7 cellular contexts compared by ENCODE assay signal in genomic region chr17:75109047-75109406, GRCh38. TPM values are rescaled to one million over a fixed set of nuclear protein-coding genes. Genes with fewer than 3 reads are reported as not detected.
DNase-seq lines count a peak whose midpoint lies in the region; ATAC-seq and TF ChIP-seq lines count a peak whose summit lies in the region.

No MANE protein-coding gene starts in this region.

- peak; percentile 13 for ATAC-seq in activated CD8-positive, alpha-beta T cell treated with anti-CD3 and anti-CD28 coated beads, Interleukin-2, amount 10 ng/mL, durations not matched to agents 7 days and 5 days
- ATAC-seq in stimulated activated naive B cell treated with anti-CD40 and anti-IgM and Interleukin-4, amounts not matched to agents 10 μg/mL and 1 μg/mL and 100 μg/mL, for 72 hours (replicated peaks), result peak in 1 of 2 donors; percentile 30
- ATAC-seq in HG02798 (IDR thresholded peaks at IDR 0.05; ENCODE audit: poor library complexity, unreplicated experiment), result no peak

- peak overlapping the region; percentile 92 for H3K4me3 Mint-ChIP-seq in activated CD8-positive, alpha-beta T cell treated with anti-CD3 and anti-CD28 coated beads, Interleukin-2, amount 10 ng/mL, durations not matched to agents 7 days and 5 days
- H3K4me3 Mint-ChIP-seq in stimulated activated naive B cell treated with anti-CD40 and anti-IgM and Interleukin-4, amounts not matched to agents 10 μg/mL and 1 μg/mL and 100 μg/mL, for 72 hours, result peak overlapping the region; percentile 85 to 92

- H3K9me3 Mint-ChIP-seq in activated CD8-positive, alpha-beta T cell treated with anti-CD3 and anti-CD28 coated beads, Interleukin-2, amount 10 ng/mL, durations not matched to agents 7 days and 5 days (ENCODE audit: insufficient read depth), result no peaks in the 10 kb centered on the region
- no peaks in the 10 kb centered on the region for H3K9me3 Mint-ChIP-seq in stimulated activated naive B cell treated with anti-CD40 and anti-IgM and Interleukin-4, amounts not matched to agents 10 μg/mL and 1 μg/mL and 100 μg/mL, for 72 hours

- H3K4me1 Mint-ChIP-seq in activated CD8-positive, alpha-beta T cell treated with anti-CD3 and anti-CD28 coated beads, Interleukin-2, amount 10 ng/mL, durations not matched to agents 7 days and 5 days (ENCODE audit: low read depth), result peaks cover 42% of the 10 kb centered on the region
- peaks cover 20 to 34% of the 10 kb centered on the region in 2 donors for H3K4me1 Mint-ChIP-seq in stimulated activated naive B cell treated with anti-CD40 and anti-IgM and Interleukin-4, amounts not matched to agents 10 μg/mL and 1 μg/mL and 100 μg/mL, for 72 hours

- CTCF ChIA-PET in activated CD8-positive, alpha-beta T cell treated with anti-CD3 and anti-CD28 coated beads, Interleukin-2, amount 10 ng/mL, durations not matched to agents 7 days and 5 days (lab: Charles Lee), result interaction anchor here (0.8 to 8.9 kb wide), 4 partner anchors 23 to 148 kb away, joined by 4 to 210 read pairs (median 64); partner anchors contain the start of gene NT5C

- TF ChIP-seq CTCF in HFF-Myc (IDR thresholded peaks at IDR 0.05; ENCODE audit: low read depth, low read length, missing control alignments), result no peak

- DNase-seq in HFF-Myc (ENCODE audit: extremely low read depth, low read depth) (no peak), putamen (ENCODE audit: low spot score) (no peak)
- no peak for DNase-seq in activated CD8-positive, alpha-beta T cell treated with anti-CD3 and anti-CD28 coated beads, Interleukin-2, amount 10 ng/mL, durations not matched to agents 7 days and 5 days
- DNase-seq in stimulated activated naive B cell treated with anti-CD40 and anti-IgM and Interleukin-4, amounts not matched to agents 10 μg/mL and 1 μg/mL and 100 μg/mL, for 72 hours, result no peak
- no peak for DNase-seq in central memory CD4-positive, alpha-beta T cell

- H3K27ac Mint-ChIP-seq in activated CD8-positive, alpha-beta T cell treated with anti-CD3 and anti-CD28 coated beads, Interleukin-2, amount 10 ng/mL, durations not matched to agents 7 days and 5 days, result peak overlapping the region; percentile 41
- H3K27ac Mint-ChIP-seq in stimulated activated naive B cell treated with anti-CD40 and anti-IgM and Interleukin-4, amounts not matched to agents 10 μg/mL and 1 μg/mL and 100 μg/mL, for 72 hours, result peak overlapping the region; percentile 22

- peaks cover 12% of the 10 kb centered on the region for H3K36me3 Mint-ChIP-seq in activated CD8-positive, alpha-beta T cell treated with anti-CD3 and anti-CD28 coated beads, Interleukin-2, amount 10 ng/mL, durations not matched to agents 7 days and 5 days (ENCODE audit: low read depth)
- peaks cover 6 to 11% of the 10 kb centered on the region in 2 donors for H3K36me3 Mint-ChIP-seq in stimulated activated naive B cell treated with anti-CD40 and anti-IgM and Interleukin-4, amounts not matched to agents 10 μg/mL and 1 μg/mL and 100 μg/mL, for 72 hours

- no peaks in the 10 kb centered on the region for H3K27me3 Mint-ChIP-seq in activated CD8-positive, alpha-beta T cell treated with anti-CD3 and anti-CD28 coated beads, Interleukin-2, amount 10 ng/mL, durations not matched to agents 7 days and 5 days (ENCODE audit: low read depth)
- H3K27me3 Mint-ChIP-seq in stimulated activated naive B cell treated with anti-CD40 and anti-IgM and Interleukin-4, amounts not matched to agents 10 μg/mL and 1 μg/mL and 100 μg/mL, for 72 hours, result peaks cover 5 to 9% of the 10 kb centered on the region in 2 donors

- POLR2A ChIA-PET in activated CD8-positive, alpha-beta T cell treated with anti-CD3 and anti-CD28 coated beads, Interleukin-2, amount 10 ng/mL, durations not matched to agents 7 days and 5 days (lab: Charles Lee), result interaction anchor here (0.7 to 2.5 kb wide), 7 partner anchors 15 to 100 kb away, joined by 3 to 10 read pairs (median 4); partner anchors contain the start of genes NT5C and SLC16A5

- H3K4me3 ChIP-seq in HFF-Myc (replicated peaks; ENCODE audit: low read depth, low read length) (peak overlapping the region; percentile 69), iPS-11a (ENCODE audit: low read depth, low read length) (peak overlapping the region; percentile 72)

RNA-seq across cellular contexts. Expression of gene ARMC7, which starts 0.7 kb away (rescaled TPM):
- total RNA-seq in activated CD8-positive, alpha-beta T cell treated with anti-CD3 and anti-CD28 coated beads, Interleukin-2, amount 10 ng/mL, durations not matched to agents 7 days and 5 days, result 10 to 100 TPM; 16.1 to 17.0 TPM

RNA-seq across cellular contexts. Expression of gene SLC16A5, which starts 21.3 kb away (rescaled TPM):
- total RNA-seq in activated CD8-positive, alpha-beta T cell treated with anti-CD3 and anti-CD28 coated beads, Interleukin-2, amount 10 ng/mL, durations not matched to agents 7 days and 5 days, result 1 to 10 TPM; 4.6 to 5.4 TPM

RNA-seq across cellular contexts. Expression of gene NT5C, which starts 22.5 kb away (rescaled TPM):
- total RNA-seq in activated CD8-positive, alpha-beta T cell treated with anti-CD3 and anti-CD28 coated beads, Interleukin-2, amount 10 ng/mL, durations not matched to agents 7 days and 5 days, result 10 to 100 TPM; 68.5 to 68.8 TPM

RNA-seq across cellular contexts. Expression of gene JPT1, which starts 45.3 kb away (rescaled TPM):
- 100 to 1,000 TPM; 301 to 319 TPM for total RNA-seq in activated CD8-positive, alpha-beta T cell treated with anti-CD3 and anti-CD28 coated beads, Interleukin-2, amount 10 ng/mL, durations not matched to agents 7 days and 5 days
